1 cellular context compared by ENCODE assay signal in genomic region chr2:219123356-219124143, GRCh38.
TF ChIP-seq lines count a peak whose summit lies in the region.

No MANE protein-coding gene starts in this region.

TF ChIP-seq in IMR-90, 13 proteins besides CTCF, POLR2A, EP300 and RAD21:
- TF ChIP-seq, protein P1, sequence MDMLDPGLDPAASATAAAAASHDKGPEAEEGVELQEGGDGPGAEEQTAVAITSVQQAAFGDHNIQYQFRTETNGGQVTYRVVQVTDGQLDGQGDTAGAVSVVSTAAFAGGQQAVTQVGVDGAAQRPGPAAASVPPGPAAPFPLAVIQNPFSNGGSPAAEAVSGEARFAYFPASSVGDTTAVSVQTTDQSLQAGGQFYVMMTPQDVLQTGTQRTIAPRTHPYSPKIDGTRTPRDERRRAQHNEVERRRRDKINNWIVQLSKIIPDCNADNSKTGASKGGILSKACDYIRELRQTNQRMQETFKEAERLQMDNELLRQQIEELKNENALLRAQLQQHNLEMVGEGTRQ (IDR thresholded peaks at IDR 0.05; ENCODE audit: low read depth, low read length), result no peak
- no peak for TF ChIP-seq FOS (IDR thresholded peaks at IDR 0.05; ENCODE audit: low read depth, low read length)
- TF ChIP-seq RCOR1 (IDR thresholded peaks at IDR 0.05; ENCODE audit: insufficient replicate concordance, low read length), result no peak
- TF ChIP-seq NFE2L2 (IDR thresholded peaks at IDR 0.05; ENCODE audit: low read depth, low read length), result no peak
- TF ChIP-seq MAFK (IDR thresholded peaks at IDR 0.05; ENCODE audit: low read depth, low read length), result no peak
